Comparison of ENCODE assay signal across 1 cellular context in genomic region chr16:19173059-19173458, GRCh38.
A peak's percentile ranks its signal among the peaks of the same experiment; 100 is the strongest.
TF ChIP-seq lines count a peak whose summit lies in the region.

No MANE protein-coding gene starts in this region.

TF ChIP-seq in HepG2, 621 proteins besides CTCF, POLR2A, EP300 and RAD21:
- no peak for TF ChIP-seq HNRNPH1 (optimal IDR thresholded peaks at IDR 0.05; ENCODE audit: low read depth, low read length)
- TF ChIP-seq ELF3 (CRISPR knock-in tag; IDR thresholded peaks at IDR 0.05), result no peak
- peak; percentile 77 for TF ChIP-seq HNRNPK (IDR thresholded peaks at IDR 0.05; ENCODE audit: low read depth, low read length, poor library complexity, severe bottlenecking)
- TF ChIP-seq KLF11 (CRISPR knock-in tag; IDR thresholded peaks at IDR 0.05), result no peak
